In genomic region chr3:185630182-185630622, GRCh38 we compare ENCODE assay signal across 10 cellular contexts. TPM values are rescaled to one million over a fixed set of nuclear protein-coding genes. Genes with fewer than 3 reads are reported as not detected.
DNase-seq lines count a peak whose midpoint lies in the region; ATAC-seq and TF ChIP-seq lines count a peak whose summit lies in the region.
"Had no signal": no experiment of that assay in that cellular context is flagged by ENCODE, and none has a peak within 500 bp of the region (broad histone marks: within the 10 kb centered on the region; RNA-seq: fewer than 3 reads in every experiment).

No MANE protein-coding gene starts in this region.

- DNase-seq in A172 (ENCODE audit: low spot score) (peak; percentile 47), NCI-H69 (lab: John Stamatoyannopoulos, UW) (peak; percentile 65), endothelial cell (ENCODE audit: low spot score) (no peak), mucosa of gallbladder (ENCODE audit: low spot score) (peak; percentile 14), testis (no peak), NCI-H526 (lab: John Stamatoyannopoulos, UW) (no peak)
- no peak for DNase-seq in activated T-cell treated with anti-CD3 and anti-CD28 coated beads, Interleukin-2, amount 50 U/mL, for 24 hours
- DNase-seq: activated CD4-positive, alpha-beta T cell treated with anti-CD3 and anti-CD28 coated beads for 36 hours; CD8-positive, alpha-beta T cell had no signal

- peak overlapping the region in 1 of 2 donors; percentile 32 for H3K27ac ChIP-seq in testis

- H3K36me3 ChIP-seq in testis (ENCODE audit: low read depth, missing control alignments), result no peaks in the 10 kb centered on the region

- no peaks in the 10 kb centered on the region for H3K4me1 ChIP-seq in testis

- TF ChIP-seq POLR2A in testis (IDR thresholded peaks at IDR 0.05), result no peak

- peak overlapping the region; percentile 39 for H3K4me3 Mint-ChIP-seq in endothelial cell (ENCODE audit: unreplicated experiment)
- H3K4me3 Mint-ChIP-seq in activated T-cell treated with anti-CD3 and anti-CD28 coated beads, Interleukin-2, amount 50 U/mL, for 24 hours, result no peak overlapping the region
- H3K4me3 Mint-ChIP-seq: activated CD4-positive, alpha-beta T cell treated with anti-CD3 and anti-CD28 coated beads for 36 hours; CD8-positive, alpha-beta T cell had no signal

- no peak for ATAC-seq in GM21515 (IDR thresholded peaks at IDR 0.05; ENCODE audit: unreplicated experiment)
- ATAC-seq: activated CD4-positive, alpha-beta T cell treated with anti-CD3 and anti-CD28 coated beads for 36 hours; CD8-positive, alpha-beta T cell had no signal

- no peaks in the 10 kb centered on the region for H3K27me3 ChIP-seq in testis

- H3K9me3 Mint-ChIP-seq in endothelial cell (ENCODE audit: unreplicated experiment), result no peaks in the 10 kb centered on the region
- H3K9me3 Mint-ChIP-seq in activated T-cell treated with anti-CD3 and anti-CD28 coated beads, Interleukin-2, amount 50 U/mL, for 24 hours, result no peaks in the 10 kb centered on the region
- H3K9me3 Mint-ChIP-seq: CD8-positive, alpha-beta T cell had no signal

- peaks cover 8% of the 10 kb centered on the region for H3K27me3 Mint-ChIP-seq in endothelial cell (ENCODE audit: unreplicated experiment)
- H3K27me3 Mint-ChIP-seq in activated T-cell treated with anti-CD3 and anti-CD28 coated beads, Interleukin-2, amount 50 U/mL, for 24 hours, result no peaks in the 10 kb centered on the region
- H3K27me3 Mint-ChIP-seq: activated CD4-positive, alpha-beta T cell treated with anti-CD3 and anti-CD28 coated beads for 36 hours had no signal

- H3K27ac Mint-ChIP-seq in endothelial cell (ENCODE audit: unreplicated experiment), result peak overlapping the region; percentile 22
- H3K27ac Mint-ChIP-seq in activated T-cell treated with anti-CD3 and anti-CD28 coated beads, Interleukin-2, amount 50 U/mL, for 24 hours, result no peak overlapping the region
- H3K27ac Mint-ChIP-seq: activated CD4-positive, alpha-beta T cell treated with anti-CD3 and anti-CD28 coated beads for 36 hours; CD8-positive, alpha-beta T cell had no signal

- 59 to 62% methylated on average over 6 of the region's 6 CpGs for WGBS in testis, 2 donors

- TF ChIP-seq CTCF in endothelial cell (IDR thresholded peaks at IDR 0.05; ENCODE audit: unreplicated experiment) (no peak), testis (IDR thresholded peaks at IDR 0.05) (no peak)

- no peaks in the 10 kb centered on the region for H3K9me3 ChIP-seq in testis

- H3K36me3 Mint-ChIP-seq in endothelial cell (ENCODE audit: low read depth, unreplicated experiment), result peaks cover 17% of the 10 kb centered on the region
- H3K36me3 Mint-ChIP-seq in activated T-cell treated with anti-CD3 and anti-CD28 coated beads, Interleukin-2, amount 50 U/mL, for 24 hours (ENCODE audit: low read depth), result peaks cover 59% of the 10 kb centered on the region

- intact Hi-C loops in testis (cut with DNase I; ENCODE audit: low total_unique reads), result no loop called here

- no peak overlapping the region for H3K4me3 ChIP-seq in testis

- H3K4me1 Mint-ChIP-seq in endothelial cell (ENCODE audit: unreplicated experiment), result peaks cover 2% of the 10 kb centered on the region
- H3K4me1 Mint-ChIP-seq in activated T-cell treated with anti-CD3 and anti-CD28 coated beads, Interleukin-2, amount 50 U/mL, for 24 hours (ENCODE audit: low read depth), result peaks cover 7% of the 10 kb centered on the region

RNA-seq across cellular contexts. Expression of gene SENP2, which starts 44.1 kb away (rescaled TPM):
- total RNA-seq in A172 (2014; rRNA removed; shearing (Covaris generic)), result 50.9 and 52.3 TPM in 2 replicates
- total RNA-seq in endothelial cell (ENCODE audit: unreplicated experiment) (34.0 TPM), mucosa of gallbladder (35.3 TPM), testis (10 to 100 TPM; 56.7 to 88.1 TPM)
- 146 TPM for polyA plus RNA-seq in testis (ENCODE audit: insufficient read depth, low read depth, low replicate concordance)

Comparison
In these comparisons a context has a peak if more than half of its experiments do, and no peak if none do; other contexts are left out.
1. DNase-seq: peak in A172 (single experiment), NCI-H69 (single experiment) and mucosa of gallbladder (single experiment); none in endothelial cell (single experiment), testis (single experiment), activated T-cell treated with anti-CD3 and anti-CD28 coated beads, Interleukin-2, amount 50 U/mL, for 24 hours (single experiment) and NCI-H526 (0 of 2).